In the genomic region with DNA sequence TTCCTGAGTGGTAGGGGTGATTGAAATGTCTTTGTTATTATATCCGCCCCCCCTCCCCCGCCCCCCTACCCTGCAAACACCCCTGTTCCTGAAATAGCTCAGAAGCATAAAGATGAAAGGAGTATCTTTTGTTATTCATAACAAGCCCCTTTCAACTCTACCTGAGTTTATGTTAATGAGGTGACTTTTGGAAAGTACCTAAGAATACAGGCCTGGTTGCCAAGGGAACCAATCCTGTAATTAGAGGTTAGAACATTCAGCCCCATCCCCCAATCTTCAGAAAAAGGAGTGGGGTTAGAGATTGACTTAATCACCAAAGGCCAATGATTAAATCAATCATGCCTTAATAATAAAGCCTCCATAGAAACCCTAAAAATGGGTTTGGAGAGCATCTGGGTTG, we compare ENCODE assay signal across 14 cellular contexts.
DNase-seq lines count a peak whose midpoint lies in the region; ATAC-seq lines count a peak whose summit lies in the region.
"Had no signal": no experiment of that assay in that cellular context is flagged by ENCODE, and none has a peak within 500 bp of the region (broad histone marks: within the 10 kb centered on the region; RNA-seq: fewer than 3 reads in every experiment).

No MANE protein-coding gene starts in this region.

- 0 out of 2 replicates have a peak, but pooled peaks cover 11% of the 10 kb centered on the region for H3K36me3 ChIP-seq in iPS-20b (ENCODE audit: insufficient read depth, low read depth, low read length)
- H3K36me3 ChIP-seq: spleen had no signal

- peaks cover 15% of the 10 kb centered on the region; the same call in 1 of the 2 replicates for H3K4me1 ChIP-seq in iPS-20b (ENCODE audit: insufficient read depth, low read length)

- H3K4me3 ChIP-seq in iPS-20b (ENCODE audit: low read length) = peak overlapping the region; percentile 19; the same call in 1 of the 2 replicates
- H3K4me3 ChIP-seq: spleen had no signal

- no peaks in the 10 kb centered on the region for H3K27me3 ChIP-seq in iPS-20b (ENCODE audit: insufficient read depth, low read length)
- H3K27me3 ChIP-seq: spleen had no signal

- peak overlapping the region; percentile 20 for H3K27ac ChIP-seq in iPS-20b (ENCODE audit: low read length)
- H3K27ac ChIP-seq: spleen had no signal

- DNase-seq in DMS53 (lab: John Stamatoyannopoulos, UW) (peak; percentile 17), DMS53 treated with DMSO at 0.1 percent for 48 hours (lab: John Stamatoyannopoulos, UW; ENCODE audit: unreplicated experiment) (no peak), NCI-H748 treated with DMSO at 0.1 percent for 48 hours (lab: John Stamatoyannopoulos, UW) (peak; percentile 61), HPDE6-E6E7 (ENCODE audit: extremely low spot score) (no peak), MV-4-11 (lab: John Stamatoyannopoulos, UW) (no peak), activated gamma-delta T cell (lab: John Stamatoyannopoulos, UW) (no peak)
- DNase-seq: 8988T, immature natural killer cell, natural killer cell, NCI-H2029 treated with DMSO at 0.1 percent for 48 hours, spleen had no signal

- peak; percentile 71 for ATAC-seq in GM19035 (IDR thresholded peaks at IDR 0.05; ENCODE audit: unreplicated experiment)
- ATAC-seq: stimulated activated effector memory CD8-positive, alpha-beta T cell treated with anti-CD3 and anti-CD28 coated beads, Interleukin-12 subunit alpha, Interleukin-12 subunit beta, amount 100 ng/mL, for 72 hours had no signal

- H3K9me3 ChIP-seq in iPS-20b (ENCODE audit: insufficient read depth, low read depth, low read length) = peaks cover 34% of the 10 kb centered on the region

- peak overlapping the region; percentile 14; the same call in 1 of the 2 replicates for H3K9ac ChIP-seq in iPS-20b (ENCODE audit: low read depth, low read length)

Comparison
In these comparisons a context has a peak if more than half of its experiments do, and no peak if none do; other contexts are left out.
1. DNase-seq: peak in DMS53 (single experiment) and NCI-H748 treated with DMSO at 0.1 percent for 48 hours (single experiment); none in DMS53 treated with DMSO at 0.1 percent for 48 hours (single experiment), HPDE6-E6E7 (single experiment), MV-4-11 (single experiment) and activated gamma-delta T cell (single experiment).